35 cellular contexts compared by ENCODE assay signal in genomic region chr16:13342675-13343074, GRCh38.
A peak's percentile ranks its signal among the peaks of the same experiment; 100 is the strongest.
DNase-seq lines count a peak whose midpoint lies in the region; ATAC-seq, FAIRE-seq and TF ChIP-seq lines count a peak whose summit lies in the region.
"Had no signal": no experiment of that assay in that cellular context is flagged by ENCODE, and none has a peak within 500 bp of the region (broad histone marks: within the 10 kb centered on the region; RNA-seq: fewer than 3 reads in every experiment).

No MANE protein-coding gene starts in this region.

- no peak for TF ChIP-seq RAD21 in GM12878 (IDR thresholded peaks at IDR 0.05; ENCODE audit: insufficient read depth, low read depth, low read length)

- no peak for TF ChIP-seq POLR2A in GM12878 (IDR thresholded peaks at IDR 0.05; ENCODE audit: low read depth, low read length)

- H3K27me3 ChIP-seq in GM23338 (ENCODE audit: insufficient read depth) (no peaks in the 10 kb centered on the region), GM12878 (replicated peaks in 1 of 2; ENCODE audit: control insufficient read depth in 2 of 2, insufficient read depth in 2 of 2, low read length in 1 of 2) (no peaks in the 10 kb centered on the region)
- H3K27me3 ChIP-seq: BE2C; BLaER1; BLaER1 treated with 17β-estradiol and CSF1 and Interleukin-3, amounts not matched to agents 10 nM and 100 nM had no signal

- H3K4me2 ChIP-seq in GM23338 = peak overlapping the region; percentile 24; the same call in 1 of the 2 replicates
- no peak overlapping the region for H3K4me2 ChIP-seq in GM12878 (ENCODE audit: control insufficient read depth, insufficient read depth)
- H3K4me2 ChIP-seq: A549; BLaER1; BLaER1 treated with 17β-estradiol and CSF1 and Interleukin-3, amounts not matched to agents 10 nM and 100 nM had no signal

- peaks cover 3% of the 10 kb centered on the region; the same call in 1 of the 2 replicates for H3K9me2 ChIP-seq in GM23338 (ENCODE audit: insufficient read depth)

- WGBS in GM12878 (ENCODE audit: insufficient coverage, insufficient replicate concordance, low lambda C conversion rate, missing lambda C conversion rate) = 0% methylated on average over 3 of the region's 3 CpGs

- in situ Hi-C loops in GM12878 (cut with MboI) = no loop called here

- ATAC-seq in GM23338 (no peak), GM12878 (no peak)
- ATAC-seq: A549; CD8-positive, alpha-beta T cell had no signal

- H3K36me3 Mint-ChIP-seq in GM23338 (ENCODE audit: low read depth) = no peaks in the 10 kb centered on the region; the same call in 2 of the 3 replicates
- H3K36me3 Mint-ChIP-seq in nephron progenitor cell (ENCODE audit: low read depth) = no peaks in the 10 kb centered on the region
- H3K36me3 Mint-ChIP-seq: CD14-positive monocyte; CD4-positive, alpha-beta memory T cell; CD4-positive, CD25-positive, alpha-beta regulatory T cell; CD8-positive, alpha-beta memory T cell; CD8-positive, alpha-beta T cell had no signal

- no peak for TF ChIP-seq EP300 in GM12878 (IDR thresholded peaks at IDR 0.05; ENCODE audit: borderline replicate concordance in 1 of 2, control insufficient read depth in 1 of 2, low read depth in 2 of 2, low read length in 2 of 2)

- H3K27me3 Mint-ChIP-seq in GM23338 (ENCODE audit: insufficient read depth, low read depth, poor library complexity) = no peaks in the 10 kb centered on the region
- peaks cover 3% of the 10 kb centered on the region for H3K27me3 Mint-ChIP-seq in nephron progenitor cell (ENCODE audit: low read depth, poor library complexity)
- H3K27me3 Mint-ChIP-seq: B cell; CD4-positive, alpha-beta memory T cell; CD4-positive, alpha-beta T cell; CD4-positive, CD25-positive, alpha-beta regulatory T cell; CD8-positive, alpha-beta memory T cell had no signal

- H3K9me3 ChIP-seq in GM12878 (replicated peaks; ENCODE audit: control insufficient read depth, insufficient read depth, low read length) = no peaks in the 10 kb centered on the region; the same call in 2 of the 3 replicates
- H3K9me3 ChIP-seq: A549, BE2C, BLaER1, Caco-2 had no signal

- H3K4me3 ChIP-seq in GM23338 (no peak overlapping the region), GM12878 (no peak overlapping the region)
- no peak overlapping the region for H3K4me3 ChIP-seq in Jurkat, Clone E6-1 (ENCODE audit: low read length)
- H3K4me3 ChIP-seq: A549; BLaER1; BLaER1 treated with 17β-estradiol and CSF1 and Interleukin-3, amounts not matched to agents 10 nM and 100 nM had no signal

- no peak for FAIRE-seq in GM12878 (lab: Jason Lieb, UNC)
- FAIRE-seq: A204.1, A549, D721Med had no signal

- H3K36me3 ChIP-seq in GM23338 (ENCODE audit: insufficient read depth) (no peaks in the 10 kb centered on the region), GM12878 (ENCODE audit: control insufficient read depth in 2 of 2, insufficient read depth in 2 of 2, low read length in 1 of 2) (no peaks in the 10 kb centered on the region)
- H3K36me3 ChIP-seq: BE2C; BLaER1; BLaER1 treated with 17β-estradiol and CSF1 and Interleukin-3, amounts not matched to agents 10 nM and 100 nM had no signal

- H3K79me2 ChIP-seq in GM23338 (replicated peaks; ENCODE audit: insufficient read depth) (no peaks in the 10 kb centered on the region), GM12878 (ENCODE audit: control insufficient read depth, insufficient read depth, low read length) (no peaks in the 10 kb centered on the region)

- H3K27ac ChIP-seq in GM23338 (ENCODE audit: low read depth) = no peak overlapping the region
- H3K27ac ChIP-seq in GM12878 (ENCODE audit: control insufficient read depth, insufficient read depth) = no peak overlapping the region
- H3K27ac ChIP-seq: 22Rv1; A549; BLaER1; BLaER1 treated with 17β-estradiol and CSF1 and Interleukin-3, amounts not matched to agents 10 nM and 100 nM; C4-2B had no signal

- no peaks in the 10 kb centered on the region for H4K20me1 ChIP-seq in GM23338 (replicated peaks; ENCODE audit: insufficient read depth)
- no peaks in the 10 kb centered on the region for H4K20me1 ChIP-seq in GM12878 (ENCODE audit: control insufficient read depth, insufficient read depth)
- H4K20me1 ChIP-seq: BLaER1; BLaER1 treated with 17β-estradiol and CSF1 and Interleukin-3, amounts not matched to agents 10 nM and 100 nM had no signal

- RAD21 ChIA-PET in GM12878 (lab: Charles Lee; ENCODE audit: unreplicated experiment) = interaction anchor here (1.0 kb wide), 1 partner anchor 9 kb away, joined by 3 read pairs; no protein-coding TSS in a partner anchor

- H3K4me3 Mint-ChIP-seq in GM23338 (no peak overlapping the region), nephron progenitor cell (no peak overlapping the region)
- H3K4me3 Mint-ChIP-seq: B cell; CD14-positive monocyte; CD4-positive, alpha-beta memory T cell; CD4-positive, alpha-beta T cell; CD4-positive, CD25-positive, alpha-beta regulatory T cell; CD8-positive, alpha-beta memory T cell; CD8-positive, alpha-beta T cell had no signal

- POLR2A ChIA-PET in GM12878 (lab: Charles Lee) = no interaction called here

- CTCF ChIA-PET in GM12878 (lab: Yijun Ruan, JAX) = no interaction called here

- intact Hi-C loops in GM12878 (cut with micrococcal nuclease; ENCODE audit: unreplicated experiment) (no loop called here), posterior vena cava (cut with DNase I) (loop anchor here in 1 of 2 donors (5.0 kb wide), 1 partner anchor 550 kb away; no protein-coding TSS in a partner anchor)

- H3K4me1 Mint-ChIP-seq in GM23338 = peaks cover 2% of the 10 kb centered on the region; the same call in 1 of the 3 replicates
- H3K4me1 Mint-ChIP-seq in nephron progenitor cell = no peaks in the 10 kb centered on the region
- H3K4me1 Mint-ChIP-seq: B cell; CD14-positive monocyte; CD4-positive, alpha-beta memory T cell; CD4-positive, CD25-positive, alpha-beta regulatory T cell; CD8-positive, alpha-beta memory T cell had no signal

- no peak for TF ChIP-seq CTCF in GM23338 (conservative IDR thresholded peaks at IDR 0.05; ENCODE audit: low read depth in 2 of 2)
- TF ChIP-seq CTCF in GM12878 (IDR thresholded peaks at IDR 0.05 in 2 of 3, conservative IDR thresholded peaks at IDR 0.05 in 1 of 3; ENCODE audit: control insufficient read depth in 2 of 3, extremely low read depth in 1 of 3, insufficient read depth in 1 of 3, low read depth in 3 of 3, low read length in 3 of 3) = no peak
- no peak for TF ChIP-seq CTCF in nephron progenitor cell (IDR thresholded peaks at IDR 0.05)

- SMC1A ChIA-PET in GM12878 (lab: Charles Lee; ENCODE audit: uncharacterized antibody, unreplicated experiment) = interaction anchor here (1.0 to 1.3 kb wide), 2 partner anchors 37 kb away, joined by 3 read pairs; no protein-coding TSS in a partner anchor

- no peak for DNase-seq in GM23338 (ENCODE audit: low spot score)
- DNase-seq in Jurkat, Clone E6-1 (ENCODE audit: low read depth, low spot score) = peak; percentile 41
- no peak for DNase-seq in GM12878 (ENCODE audit: low read depth, low spot score)
- no peak for DNase-seq in HK-2 (ENCODE audit: unreplicated experiment)
- DNase-seq in posterior vena cava (ENCODE audit: low spot score) = no peak
- no peak for DNase-seq in nephron progenitor cell
- DNase-seq: 8988T; ACHN; AML-193; BE2C; C1 segment of cervical spinal cord; Caco-2; Calu3; CD4-positive, alpha-beta memory T cell; CD4-positive, alpha-beta T cell; CD4-positive, CD25-positive, alpha-beta regulatory T cell; CD8-positive, alpha-beta memory T cell; CD8-positive, alpha-beta T cell; COR-L47; DMS 273 treated with DMSO at 0.1 percent for 48 hours; DMS153; DMS53; DMS79; DMS79 treated with DMSO at 0.1 percent for 48 hours; DND-41; EL had no signal

- no TSS peak for BruUV-seq in GM12878 (replicated peaks; lab: Mats Ljungman, UMichigan)

- H3F3A ChIP-seq in GM23338 (replicated peaks; ENCODE audit: low read depth) = no peaks in the 10 kb centered on the region

- H2AFZ ChIP-seq in GM23338 = no peak overlapping the region
- no peak overlapping the region for H2AFZ ChIP-seq in GM12878 (ENCODE audit: control insufficient read depth, low read depth, low read length)

- peaks cover 10% of the 10 kb centered on the region for H3K4me1 ChIP-seq in GM23338 (ENCODE audit: insufficient read depth)
- H3K4me1 ChIP-seq in GM12878 (ENCODE audit: control insufficient read depth, insufficient read depth, low read length) = no peaks in the 10 kb centered on the region
- H3K4me1 ChIP-seq: A549; BE2C; BLaER1; BLaER1 treated with 17β-estradiol and CSF1 and Interleukin-3, amounts not matched to agents 10 nM and 100 nM had no signal

- H3K9ac ChIP-seq in GM12878 (ENCODE audit: control insufficient read depth, insufficient read depth, low read length) = no peak overlapping the region
- H3K9ac ChIP-seq: BLaER1; BLaER1 treated with 17β-estradiol and CSF1 and Interleukin-3, amounts not matched to agents 10 nM and 100 nM had no signal

- H3K27ac Mint-ChIP-seq in GM23338 (no peak overlapping the region), nephron progenitor cell (no peak overlapping the region)
- H3K27ac Mint-ChIP-seq: B cell; CD14-positive monocyte; CD4-positive, alpha-beta memory T cell; CD4-positive, alpha-beta T cell; CD4-positive, CD25-positive, alpha-beta regulatory T cell; CD8-positive, alpha-beta memory T cell; CD8-positive, alpha-beta T cell had no signal

- no peaks in the 10 kb centered on the region for H3K9me3 Mint-ChIP-seq in GM23338
- H3K9me3 Mint-ChIP-seq in nephron progenitor cell = no peaks in the 10 kb centered on the region
- H3K9me3 Mint-ChIP-seq: CD4-positive, alpha-beta T cell; CD8-positive, alpha-beta memory T cell; CD8-positive, alpha-beta T cell had no signal

TF ChIP-seq in GM23338, 12 proteins besides CTCF, POLR2A, EP300 and RAD21:
- TF ChIP-seq POLR2AphosphoS5 (IDR thresholded peaks at IDR 0.05; ENCODE audit: low read depth) = no peak
- no peak for TF ChIP-seq CREB1 (CRISPR knock-in tag; IDR thresholded peaks at IDR 0.05; ENCODE audit: low read depth)
- no peak for TF ChIP-seq EZH2 (IDR thresholded peaks at IDR 0.05; ENCODE audit: low read depth, unreplicated experiment)

TF ChIP-seq in GM12878, 131 proteins besides CTCF, POLR2A, EP300 and RAD21 (continues in another document):
- TF ChIP-seq RB1 (IDR thresholded peaks at IDR 0.05; ENCODE audit: borderline replicate concordance) (no peak), BACH1 (IDR thresholded peaks at IDR 0.05; ENCODE audit: borderline replicate concordance) (no peak), MXI1 (IDR thresholded peaks at IDR 0.05; ENCODE audit: low read depth, low read length) (no peak)
